In genomic region chr3:128949158-128949557, GRCh38 we compare ENCODE assay signal across 25 cellular contexts. TPM values are rescaled to one million over a fixed set of nuclear protein-coding genes. Genes with fewer than 3 reads are reported as not detected.
"Had no signal": no experiment of that assay in that cellular context is flagged by ENCODE, and none has a peak within 500 bp of the region (broad histone marks: within the 10 kb centered on the region; RNA-seq: fewer than 3 reads in every experiment).

No MANE protein-coding gene starts in this region.

- ATAC-seq: natural killer cell; right lobe of liver; stimulated activated naive B cell treated with anti-CD40 and anti-IgM and Interleukin-4, amounts not matched to agents 10 μg/mL and 1 μg/mL and 100 μg/mL, for 72 hours; stimulated activated naive CD8-positive, alpha-beta T cell treated with anti-CD3 and anti-CD28 coated beads, Interleukin-15, Interleukin-2, amounts not matched to agents 100 U/mL and 50 U/mL, for 24 hours had no signal

- DNase-seq: left ventricle myocardium inferior; mesendoderm; naive B cell; natural killer cell; nephron progenitor cell; occipital lobe; ovary; right lobe of liver; stimulated activated CD4-positive, alpha-beta T cell treated with anti-CD3 and anti-CD28 coated beads, Interleukin-2, amount 100 ng/mL, for 24 hours; stimulated activated CD4-positive, alpha-beta T cell treated with anti-CD3 and anti-CD28 coated beads, Interleukin-4, amount 100 ng/mL, for 1 hour; stimulated activated naive B cell treated with anti-CD40 and anti-IgM and Interleukin-4, amounts not matched to agents 10 μg/mL and 1 μg/mL and 100 μg/mL, for 72 hours; stimulated activated naive CD8-positive, alpha-beta T cell treated with anti-CD3 and anti-CD28 coated beads, Interleukin-15, Interleukin-2, amounts not matched to agents 100 U/mL and 50 U/mL, for 24 hours; stomach; testis; thyroid gland; transverse colon; upper lobe of left lung had no signal

- H3K27me3 ChIP-seq: neural progenitor cell, neutrophil, ovary, right atrium auricular region, right lobe of liver, stomach, testis, thyroid gland, transverse colon, upper lobe of left lung, vagina had no signal

- H3K4me1 ChIP-seq: left ventricle myocardium inferior, right atrium auricular region, right lobe of liver, testis, thyroid gland, transverse colon, upper lobe of left lung, vagina had no signal

- H3K9me3 ChIP-seq: left ventricle myocardium inferior, neutrophil, ovary, right atrium auricular region, right lobe of liver, stomach, testis, thyroid gland, transverse colon, upper lobe of left lung, vagina had no signal

- H3K36me3 ChIP-seq: left ventricle myocardium inferior, neural progenitor cell, neutrophil, ovary, right atrium auricular region, right lobe of liver, stomach, thyroid gland, transverse colon, upper lobe of left lung, vagina had no signal

- H3K4me3 ChIP-seq: left ventricle myocardium inferior, lung, neural progenitor cell, ovary, right atrium auricular region, right lobe of liver, smooth muscle cell, stomach, testis, thyroid gland, transverse colon, upper lobe of left lung, vagina had no signal

- H3K27ac ChIP-seq: left ventricle myocardium inferior, neural progenitor cell, neutrophil, ovary, right atrium auricular region, right lobe of liver, stomach, testis, thyroid gland, transverse colon, upper lobe of left lung, vagina had no signal

RNA-seq across cellular contexts. Expression of gene CFAP92, which starts 44.7 kb away (rescaled TPM):
- total RNA-seq: right atrium auricular region, vagina had no signal

RNA-seq across cellular contexts. Expression of gene EFCC1, which starts 51.9 kb away (rescaled TPM):
- total RNA-seq: kidney epithelial cell, renal cortical epithelial cell, smooth muscle cell had no signal
